1 cellular context compared by ENCODE assay signal in genomic region chr10:79191951-79192676, GRCh38.
TF ChIP-seq lines count a peak whose summit lies in the region.

No MANE protein-coding gene starts in this region.

TF ChIP-seq in IMR-90, 13 proteins besides CTCF, POLR2A, EP300 and RAD21 (continued from another document):
- TF ChIP-seq, protein P1, sequence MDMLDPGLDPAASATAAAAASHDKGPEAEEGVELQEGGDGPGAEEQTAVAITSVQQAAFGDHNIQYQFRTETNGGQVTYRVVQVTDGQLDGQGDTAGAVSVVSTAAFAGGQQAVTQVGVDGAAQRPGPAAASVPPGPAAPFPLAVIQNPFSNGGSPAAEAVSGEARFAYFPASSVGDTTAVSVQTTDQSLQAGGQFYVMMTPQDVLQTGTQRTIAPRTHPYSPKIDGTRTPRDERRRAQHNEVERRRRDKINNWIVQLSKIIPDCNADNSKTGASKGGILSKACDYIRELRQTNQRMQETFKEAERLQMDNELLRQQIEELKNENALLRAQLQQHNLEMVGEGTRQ (IDR thresholded peaks at IDR 0.05; ENCODE audit: low read depth, low read length) = no peak
- TF ChIP-seq RCOR1 (IDR thresholded peaks at IDR 0.05; ENCODE audit: insufficient replicate concordance, low read length) (no peak), MAFK (IDR thresholded peaks at IDR 0.05; ENCODE audit: low read depth, low read length) (no peak), NFE2L2 (IDR thresholded peaks at IDR 0.05; ENCODE audit: low read depth, low read length) (no peak)
